8 cellular contexts compared by ENCODE assay signal in the genomic region with DNA sequence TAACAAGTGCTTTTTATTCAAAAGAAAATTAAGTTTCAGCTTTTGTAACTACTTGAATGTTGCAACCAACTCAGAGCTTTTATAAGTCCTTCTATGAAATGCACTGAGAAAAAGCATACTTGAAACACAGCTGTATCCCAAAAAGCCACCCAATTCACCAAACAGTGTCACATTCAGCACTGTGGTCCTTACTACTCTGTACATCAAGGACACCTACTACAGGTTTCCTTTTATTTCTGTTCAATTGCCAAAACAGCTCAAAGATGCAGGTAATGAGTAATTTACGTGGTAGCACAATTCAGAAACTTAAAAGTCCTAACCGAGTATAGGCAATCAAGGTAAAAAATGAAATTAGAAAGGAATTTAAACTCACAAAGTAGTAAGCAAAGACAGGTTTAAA. TPM values are rescaled to one million over a fixed set of nuclear protein-coding genes. Genes with fewer than 3 reads are reported as not detected.
DNase-seq lines count a peak whose midpoint lies in the region; TF ChIP-seq lines count a peak whose summit lies in the region.

No MANE protein-coding gene starts in this region.

- H3K9me3 ChIP-seq in MG63 (no peaks in the 10 kb centered on the region), duodenal mucosa (ENCODE audit: control insufficient read depth in 1 of 2, low read length in 2 of 2) (no peaks in the 10 kb centered on the region), neural cell (ENCODE audit: low read length) (no peaks in the 10 kb centered on the region)

- CTCF ChIA-PET in BJ (lab: Yijun Ruan, JAX) = interaction anchor here (0.7 to 1.1 kb wide), 4 partner anchors 20 to 236 kb away, joined by 3 to 4 read pairs (median 3); no protein-coding TSS in a partner anchor

- peak overlapping the region; percentile 79 for H3K4me2 ChIP-seq in neural cell (ENCODE audit: low read length)

- TF ChIP-seq CTCF in BJ (IDR thresholded peaks at IDR 0.05; ENCODE audit: insufficient read depth, low read depth, low read length) (no peak), neural cell (IDR thresholded peaks at IDR 0.05; ENCODE audit: poor library complexity, severe bottlenecking) (no peak)

- no peaks in the 10 kb centered on the region for H3F3A ChIP-seq in neural cell (ENCODE audit: insufficient read depth, low read length, poor library complexity, severe bottlenecking)

- no peak for DNase-seq in BJ (ENCODE audit: low read depth)
- no peak for DNase-seq in MG63
- no peak for DNase-seq in activated CD8-positive, alpha-beta memory T cell treated with anti-CD3 and anti-CD28 coated beads for 24 hours
- DNase-seq in kidney glomerular epithelial cell (lab: John Stamatoyannopoulos, UW) = no peak
- no peak for DNase-seq in D341Med (ENCODE audit: low spot score)
- no peak for DNase-seq in 8988T

- no peaks in the 10 kb centered on the region for H3K36me3 ChIP-seq in BJ (ENCODE audit: control insufficient read depth, insufficient read depth, low read length)
- H3K36me3 ChIP-seq in MG63 = peaks cover 25% of the 10 kb centered on the region
- no peaks in the 10 kb centered on the region for H3K36me3 ChIP-seq in duodenal mucosa (ENCODE audit: control insufficient read depth in 1 of 2, insufficient read depth in 2 of 2, low read length in 2 of 2)
- no peaks in the 10 kb centered on the region for H3K36me3 ChIP-seq in neural cell (ENCODE audit: insufficient read depth, low read length)

- no peak overlapping the region for H2AFZ ChIP-seq in neural cell (ENCODE audit: low read depth, low read length)

- TF ChIP-seq EP300 in neural cell (conservative IDR thresholded peaks at IDR 0.05; ENCODE audit: poor library complexity, severe bottlenecking) = no peak

- peak overlapping the region; percentile 88 for H3K4me3 ChIP-seq in BJ (ENCODE audit: low read depth, low read length)
- peak overlapping the region; percentile 82 for H3K4me3 ChIP-seq in MG63
- peak overlapping the region; percentile 90 to 95 for H3K4me3 ChIP-seq in duodenal mucosa (ENCODE audit: low read depth in 1 of 2, low read length in 2 of 2)
- peak overlapping the region; percentile 98 for H3K4me3 ChIP-seq in neural cell (ENCODE audit: low read length)

- H3K27me3 ChIP-seq in BJ (ENCODE audit: control insufficient read depth, insufficient read depth, low read length) (no peaks in the 10 kb centered on the region), MG63 (no peaks in the 10 kb centered on the region), duodenal mucosa (ENCODE audit: control insufficient read depth in 1 of 2, insufficient read depth in 2 of 2, low read length in 2 of 2) (no peaks in the 10 kb centered on the region), neural cell (ENCODE audit: insufficient read depth, low read depth, low read length) (no peaks in the 10 kb centered on the region)

- peaks cover 15 to 22% of the 10 kb centered on the region in 2 donors for H3K4me1 ChIP-seq in duodenal mucosa (ENCODE audit: control insufficient read depth in 1 of 2, insufficient read depth in 2 of 2, low read length in 2 of 2)

- no peaks in the 10 kb centered on the region for H3K9me2 ChIP-seq in neural cell (ENCODE audit: insufficient read depth, low read length)

- no peak for TF ChIP-seq RAD21 in neural cell (conservative IDR thresholded peaks at IDR 0.05)

- POLR2A ChIA-PET in BJ (lab: Charles Lee) = no interaction called here

- H3K9ac ChIP-seq in duodenal mucosa (ENCODE audit: low read depth in 1 of 2, low read length in 2 of 2) (peak overlapping the region in 1 of 2 donors; percentile 96), neural cell (ENCODE audit: low read length) (peak overlapping the region; percentile 91)

- peaks cover 56% of the 10 kb centered on the region for H3K79me2 ChIP-seq in neural cell (replicated peaks; ENCODE audit: insufficient read depth, low read length)

- peaks cover 10% of the 10 kb centered on the region for H4K20me1 ChIP-seq in neural cell (ENCODE audit: insufficient read depth)

- no peak overlapping the region for H3K27ac ChIP-seq in duodenal mucosa (ENCODE audit: low read depth, low read length)
- H3K27ac ChIP-seq in neural cell (ENCODE audit: low read length) = peak overlapping the region; percentile 80

TF ChIP-seq in neural cell, 6 proteins besides CTCF, POLR2A, EP300 and RAD21:
- TF ChIP-seq SMC3 (conservative IDR thresholded peaks at IDR 0.05; ENCODE audit: poor library complexity) (no peak), EZH2 (IDR thresholded peaks at IDR 0.05; ENCODE audit: borderline replicate concordance, insufficient read depth, low read length, poor library complexity, severe bottlenecking) (no peak), POLR2AphosphoS5 (IDR thresholded peaks at IDR 0.05) (no peak), MXI1 (conservative IDR thresholded peaks at IDR 0.05; ENCODE audit: poor library complexity, severe bottlenecking) (no peak), TAF1 (IDR thresholded peaks at IDR 0.05; ENCODE audit: low read depth) (no peak)
- TF ChIP-seq, protein P1, sequence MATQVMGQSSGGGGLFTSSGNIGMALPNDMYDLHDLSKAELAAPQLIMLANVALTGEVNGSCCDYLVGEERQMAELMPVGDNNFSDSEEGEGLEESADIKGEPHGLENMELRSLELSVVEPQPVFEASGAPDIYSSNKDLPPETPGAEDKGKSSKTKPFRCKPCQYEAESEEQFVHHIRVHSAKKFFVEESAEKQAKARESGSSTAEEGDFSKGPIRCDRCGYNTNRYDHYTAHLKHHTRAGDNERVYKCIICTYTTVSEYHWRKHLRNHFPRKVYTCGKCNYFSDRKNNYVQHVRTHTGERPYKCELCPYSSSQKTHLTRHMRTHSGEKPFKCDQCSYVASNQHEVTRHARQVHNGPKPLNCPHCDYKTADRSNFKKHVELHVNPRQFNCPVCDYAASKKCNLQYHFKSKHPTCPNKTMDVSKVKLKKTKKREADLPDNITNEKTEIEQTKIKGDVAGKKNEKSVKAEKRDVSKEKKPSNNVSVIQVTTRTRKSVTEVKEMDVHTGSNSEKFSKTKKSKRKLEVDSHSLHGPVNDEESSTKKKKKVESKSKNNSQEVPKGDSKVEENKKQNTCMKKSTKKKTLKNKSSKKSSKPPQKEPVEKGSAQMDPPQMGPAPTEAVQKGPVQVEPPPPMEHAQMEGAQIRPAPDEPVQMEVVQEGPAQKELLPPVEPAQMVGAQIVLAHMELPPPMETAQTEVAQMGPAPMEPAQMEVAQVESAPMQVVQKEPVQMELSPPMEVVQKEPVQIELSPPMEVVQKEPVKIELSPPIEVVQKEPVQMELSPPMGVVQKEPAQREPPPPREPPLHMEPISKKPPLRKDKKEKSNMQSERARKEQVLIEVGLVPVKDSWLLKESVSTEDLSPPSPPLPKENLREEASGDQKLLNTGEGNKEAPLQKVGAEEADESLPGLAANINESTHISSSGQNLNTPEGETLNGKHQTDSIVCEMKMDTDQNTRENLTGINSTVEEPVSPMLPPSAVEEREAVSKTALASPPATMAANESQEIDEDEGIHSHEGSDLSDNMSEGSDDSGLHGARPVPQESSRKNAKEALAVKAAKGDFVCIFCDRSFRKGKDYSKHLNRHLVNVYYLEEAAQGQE (IDR thresholded peaks at IDR 0.05; ENCODE audit: borderline replicate concordance) = no peak

RNA-seq across cellular contexts. Expression of gene EIF4G3, which starts 2.5 kb away (rescaled TPM):
- polyA plus RNA-seq in BJ (2011; rRNA removed) (62.0 and 62.2 TPM in 2 replicates), neural cell (56.9 and 58.3 TPM in 2 replicates)
- 55.6 and 69.8 TPM in 2 replicates for polyA minus RNA-seq in BJ (2011; rRNA and poly(A)+ RNA removed)
- 16.0 and 23.3 TPM in 2 replicates for total RNA-seq in MG63 (2014; rRNA removed; shearing (Covaris generic); ENCODE audit: low replicate concordance)
- 83.8 and 88.3 TPM in 2 replicates for polyA minus RNA-seq in neural cell
